In genomic region chr2:18639756-18640453, GRCh38 we compare ENCODE assay signal across 28 cellular contexts. TPM values are rescaled to one million over a fixed set of nuclear protein-coding genes. Genes with fewer than 3 reads are reported as not detected.
"Had no signal": no experiment of that assay in that cellular context is flagged by ENCODE, and none has a peak within 500 bp of the region (broad histone marks: within the 10 kb centered on the region; RNA-seq: fewer than 3 reads in every experiment).

No MANE protein-coding gene starts in this region.

- H3K4me1 Mint-ChIP-seq: activated naive CD4-positive, alpha-beta T cell treated with anti-CD3 and anti-CD28 coated beads, Interleukin-2, amount 50 U/mL, for 24 hours; memory B cell had no signal

- H3K27me3 Mint-ChIP-seq: activated naive CD4-positive, alpha-beta T cell treated with anti-CD3 and anti-CD28 coated beads, Interleukin-2, amount 50 U/mL, for 24 hours; memory B cell; natural killer cell treated with Interleukin-12 subunit alpha and Interleukin-12 subunit beta and Interleukin-15 and Interleukin-18, amount 100 ng/mL, for 72 hours; stimulated activated naive CD8-positive, alpha-beta T cell treated with anti-CD3 and anti-CD28 coated beads, Interleukin-15, Interleukin-2, amounts not matched to agents 100 ng/mL and 50 ng/mL, for 24 hours had no signal

- H3K4me3 ChIP-seq: pancreas, psoas muscle, thyroid gland, upper lobe of right lung had no signal

- ATAC-seq: esophagus mucosa; natural killer cell treated with Interleukin-12 subunit alpha and Interleukin-12 subunit beta and Interleukin-15 and Interleukin-18, amount 100 ng/mL, for 72 hours; pancreas; psoas muscle; right cardiac atrium; upper lobe of right lung had no signal

- DNase-seq: activated CD4-positive, alpha-beta T cell treated with anti-CD3 and anti-CD28 coated beads, Interleukin-2, amount 50 U/mL, for 1 hour; activated CD4-positive, CD25-positive, alpha-beta regulatory T cell treated with anti-CD3 and anti-CD28 coated beads, Interleukin-2, amount 50 U/mL, for 72 hours; activated gamma-delta T cell treated with Interleukin-2 at 50 U/mL for 16 hours; activated T-cell treated with anti-CD3 and anti-CD28 coated beads, Interleukin-2, amount 50 U/mL, for 1 hour; brain microvascular endothelial cell; caudate nucleus; effector memory CD4-positive, alpha-beta T cell; glutamatergic neuron; hippocampal formation; right cardiac atrium; stimulated activated CD4-positive, alpha-beta T cell treated with anti-CD3 and anti-CD28 coated beads, Interleukin-12 subunit alpha, Interleukin-12 subunit beta, amount 100 ng/mL, for 4 hours; stimulated activated CD4-positive, alpha-beta T cell treated with anti-CD3 and anti-CD28 coated beads, Interleukin-4, amount 100 ng/mL, for 4 hours; thyroid gland; upper lobe of right lung had no signal

- H3K36me3 ChIP-seq: brain microvascular endothelial cell, pancreas, thyroid gland, upper lobe of right lung had no signal

- H3K27me3 ChIP-seq: brain microvascular endothelial cell, pancreas, thyroid gland, upper lobe of right lung had no signal

- H3K27ac Mint-ChIP-seq: activated naive CD4-positive, alpha-beta T cell treated with anti-CD3 and anti-CD28 coated beads, Interleukin-2, amount 50 U/mL, for 24 hours; memory B cell; natural killer cell treated with Interleukin-12 subunit alpha and Interleukin-12 subunit beta and Interleukin-15 and Interleukin-18, amount 100 ng/mL, for 72 hours; stimulated activated naive CD8-positive, alpha-beta T cell treated with anti-CD3 and anti-CD28 coated beads, Interleukin-15, Interleukin-2, amounts not matched to agents 100 ng/mL and 50 ng/mL, for 24 hours; T-helper 2 cell treated with Interferon-gamma antibody and Interleukin-4, amounts not matched to agents 5 μg/mL and 100 μg/mL, for 36 hours had no signal

- H3K4me3 Mint-ChIP-seq: activated naive CD4-positive, alpha-beta T cell treated with anti-CD3 and anti-CD28 coated beads, Interleukin-2, amount 50 U/mL, for 24 hours; memory B cell; natural killer cell treated with Interleukin-12 subunit alpha and Interleukin-12 subunit beta and Interleukin-15 and Interleukin-18, amount 100 ng/mL, for 72 hours; stimulated activated naive CD8-positive, alpha-beta T cell treated with anti-CD3 and anti-CD28 coated beads, Interleukin-15, Interleukin-2, amounts not matched to agents 100 ng/mL and 50 ng/mL, for 24 hours; T-helper 2 cell treated with Interferon-gamma antibody and Interleukin-4, amounts not matched to agents 5 μg/mL and 100 μg/mL, for 36 hours had no signal

- H3K4me1 ChIP-seq: pancreas, psoas muscle, thyroid gland, upper lobe of right lung had no signal

- H3K27ac ChIP-seq: brain microvascular endothelial cell, pancreas, psoas muscle, thyroid gland, upper lobe of right lung, VCaP had no signal

- H3K9me3 ChIP-seq: pancreas, thyroid gland had no signal

RNA-seq across cellular contexts. Expression of gene NT5C1B, which starts 50.5 kb away (rescaled TPM):
- total RNA-seq: aorta; dermis microvascular lymphatic vessel endothelial cell; esophagus mucosa; frontal cortex; liver; natural killer cell treated with Interleukin-12 subunit alpha and Interleukin-12 subunit beta and Interleukin-15 and Interleukin-18, amount 100 ng/mL, for 72 hours; pancreas; psoas muscle; right cardiac atrium; skeletal muscle tissue; upper lobe of right lung had no signal
- polyA plus RNA-seq: aorta, psoas muscle, right cardiac atrium had no signal
